34 cellular contexts compared by ENCODE assay signal in the genomic region with DNA sequence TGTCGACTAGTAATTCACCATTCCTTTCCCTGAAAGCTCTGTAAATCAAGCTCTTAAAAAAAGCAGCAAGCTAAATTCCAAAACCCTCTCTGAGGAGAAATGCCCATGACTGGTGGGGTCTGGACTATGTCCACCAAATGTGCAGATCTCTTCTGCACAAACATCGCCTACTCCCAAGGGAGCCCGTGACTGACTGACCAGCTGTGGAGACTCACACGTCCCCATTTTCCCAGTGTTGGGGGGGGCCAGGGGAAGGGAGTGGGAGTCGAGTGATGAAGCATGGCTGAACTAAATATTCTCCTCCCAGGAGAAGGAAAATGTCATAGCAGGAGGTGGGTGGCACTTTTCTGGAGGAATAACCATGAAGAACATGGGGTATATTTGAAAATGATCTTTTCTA.
DNase-seq lines count a peak whose midpoint lies in the region; ATAC-seq and TF ChIP-seq lines count a peak whose summit lies in the region.
"Had no signal": no experiment of that assay in that cellular context is flagged by ENCODE, and none has a peak within 500 bp of the region (broad histone marks: within the 10 kb centered on the region; RNA-seq: fewer than 3 reads in every experiment).

No MANE protein-coding gene starts in this region.

- H3K9me3 Mint-ChIP-seq in naive thymus-derived CD4-positive, alpha-beta T cell: peaks cover 0 to 4% (median 0%) of the 10 kb centered on the region in 11 donors
- H3K9me3 Mint-ChIP-seq: activated naive CD4-positive, alpha-beta T cell treated with anti-CD3 and anti-CD28 coated beads, Interleukin-2, amount 10 ng/mL, durations not matched to agents 7 days and 5 days; brain; naive thymus-derived CD8-positive, alpha-beta T cell had no signal

- no peak overlapping the region for H2AFZ ChIP-seq in GM23248

- TF ChIP-seq EP300 in sigmoid colon (IDR thresholded peaks at IDR 0.05): peak; percentile 11 to 91 (median 60)

- H3K27me3 ChIP-seq in SJCRH30 (no peaks in the 10 kb centered on the region), heart left ventricle (peaks cover 0 to 10% (median 0%) of the 10 kb centered on the region in 9 donors), sigmoid colon (no peaks in the 10 kb centered on the region), H7 (ENCODE audit: control insufficient read depth, insufficient read depth, low read length) (no peaks in the 10 kb centered on the region), GM23248 (replicated peaks; ENCODE audit: insufficient read depth) (0 out of 2 replicates have a peak, but pooled peaks cover 5% of the 10 kb centered on the region)
- H3K27me3 ChIP-seq in naive thymus-derived CD4-positive, alpha-beta T cell (ENCODE audit: control insufficient read depth in 2 of 2, insufficient read depth in 2 of 2, low read length in 2 of 2): peaks cover 0 to 2% of the 10 kb centered on the region in 2 donors
- H3K27me3 ChIP-seq: gastrocnemius medialis, ovary, upper lobe of right lung had no signal

- H4K20me1 ChIP-seq in GM23248 (ENCODE audit: insufficient read depth): no peaks in the 10 kb centered on the region

- H3K36me3 ChIP-seq in SJCRH30: no peaks in the 10 kb centered on the region
- no peaks in the 10 kb centered on the region for H3K36me3 ChIP-seq in heart left ventricle
- no peaks in the 10 kb centered on the region for H3K36me3 ChIP-seq in sigmoid colon
- no peaks in the 10 kb centered on the region for H3K36me3 ChIP-seq in naive thymus-derived CD4-positive, alpha-beta T cell (ENCODE audit: control insufficient read depth in 2 of 3, insufficient read depth in 3 of 3, low read length in 3 of 3)
- no peaks in the 10 kb centered on the region for H3K36me3 ChIP-seq in H7 (replicated peaks; ENCODE audit: control insufficient read depth, insufficient read depth, low read length)
- no peaks in the 10 kb centered on the region for H3K36me3 ChIP-seq in GM23248 (ENCODE audit: low read depth)
- H3K36me3 ChIP-seq: adrenal gland, esophagus squamous epithelium, gastrocnemius medialis, ovary, upper lobe of right lung had no signal

- no peak overlapping the region for H3K9ac ChIP-seq in GM23248

- no peaks in the 10 kb centered on the region for H3K9me3 ChIP-seq in SJCRH30 (replicated peaks)
- no peaks in the 10 kb centered on the region for H3K9me3 ChIP-seq in heart left ventricle
- H3K9me3 ChIP-seq in sigmoid colon: no peaks in the 10 kb centered on the region
- no peaks in the 10 kb centered on the region for H3K9me3 ChIP-seq in naive thymus-derived CD4-positive, alpha-beta T cell (ENCODE audit: control insufficient read depth in 2 of 3, low read length in 3 of 3)
- H3K9me3 ChIP-seq in GM23248 (ENCODE audit: low read depth): no peaks in the 10 kb centered on the region
- H3K9me3 ChIP-seq: adrenal gland, esophagus squamous epithelium, gastrocnemius medialis, ovary, upper lobe of right lung had no signal

- no peak overlapping the region for H3K27ac Mint-ChIP-seq in naive thymus-derived CD4-positive, alpha-beta T cell
- H3K27ac Mint-ChIP-seq: activated CD4-positive, alpha-beta T cell treated with anti-CD3 and anti-CD28 coated beads for 36 hours; activated CD8-positive, alpha-beta T cell treated with anti-CD3 and anti-CD28 coated beads, Interleukin-2, amount 10 ng/mL, durations not matched to agents 7 days and 5 days; activated naive CD4-positive, alpha-beta T cell treated with anti-CD3 and anti-CD28 coated beads, Interleukin-2, amount 10 ng/mL, durations not matched to agents 7 days and 5 days had no signal

- no peaks in the 10 kb centered on the region for H3K79me2 ChIP-seq in GM23248 (ENCODE audit: insufficient read depth)

- POLR2A ChIA-PET in naive thymus-derived CD4-positive, alpha-beta T cell (lab: Charles Lee): no interaction called here

- H3K4me3 ChIP-seq in SJCRH30 (no peak overlapping the region), heart left ventricle (no peak overlapping the region), sigmoid colon (no peak overlapping the region), H7 (ENCODE audit: insufficient read depth, low read depth, low read length) (no peak overlapping the region), GM23248 (no peak overlapping the region)
- H3K4me3 ChIP-seq in naive thymus-derived CD4-positive, alpha-beta T cell (ENCODE audit: low read length): no peak overlapping the region
- H3K4me3 ChIP-seq: adrenal gland, esophagus squamous epithelium, gastrocnemius medialis, ovary, upper lobe of right lung had no signal

- H3F3A ChIP-seq in GM23248 (ENCODE audit: insufficient read depth): no peaks in the 10 kb centered on the region

- no peaks in the 10 kb centered on the region for H3K36me3 Mint-ChIP-seq in naive thymus-derived CD4-positive, alpha-beta T cell
- H3K36me3 Mint-ChIP-seq: activated naive CD4-positive, alpha-beta T cell treated with anti-CD3 and anti-CD28 coated beads, Interleukin-2, amount 10 ng/mL, durations not matched to agents 7 days and 5 days; brain; CD14-positive monocyte; naive thymus-derived CD8-positive, alpha-beta T cell had no signal

- H3K9me2 ChIP-seq in GM23248 (ENCODE audit: insufficient read depth): no peaks in the 10 kb centered on the region

- intact Hi-C loops in heart left ventricle (cut with DNase I): no loop called here
- intact Hi-C loops in sigmoid colon (cut with DNase I): loop anchor here (5.0 kb wide), 1 partner anchor 44 kb away; no protein-coding TSS in a partner anchor
- intact Hi-C loops in naive thymus-derived CD4-positive, alpha-beta T cell (cut with micrococcal nuclease): no loop called here

- no peak overlapping the region for H3K4me3 Mint-ChIP-seq in naive thymus-derived CD4-positive, alpha-beta T cell
- H3K4me3 Mint-ChIP-seq: activated CD4-positive, alpha-beta T cell treated with anti-CD3 and anti-CD28 coated beads for 36 hours; activated CD8-positive, alpha-beta T cell treated with anti-CD3 and anti-CD28 coated beads, Interleukin-2, amount 10 ng/mL, durations not matched to agents 7 days and 5 days; activated naive CD4-positive, alpha-beta T cell treated with anti-CD3 and anti-CD28 coated beads, Interleukin-2, amount 10 ng/mL, durations not matched to agents 7 days and 5 days; brain; CD14-positive monocyte; naive thymus-derived CD8-positive, alpha-beta T cell had no signal

- H3K4me1 Mint-ChIP-seq in naive thymus-derived CD4-positive, alpha-beta T cell: no peaks in the 10 kb centered on the region
- H3K4me1 Mint-ChIP-seq: activated CD4-positive, alpha-beta T cell treated with anti-CD3 and anti-CD28 coated beads for 36 hours; activated naive CD4-positive, alpha-beta T cell treated with anti-CD3 and anti-CD28 coated beads, Interleukin-2, amount 10 ng/mL, durations not matched to agents 7 days and 5 days; CD14-positive monocyte; naive thymus-derived CD8-positive, alpha-beta T cell had no signal

- no peak overlapping the region for H3K4me2 ChIP-seq in GM23248 (ENCODE audit: unreplicated experiment)

- TF ChIP-seq CTCF in heart left ventricle (IDR thresholded peaks at IDR 0.05) (no peak), sigmoid colon (IDR thresholded peaks at IDR 0.05) (no peak)

- H3K27ac ChIP-seq in SJCRH30 (no peak overlapping the region), heart left ventricle (peak overlapping the region in 1 of 12 donors; percentile 63), sigmoid colon (peak overlapping the region in 3 of 4 donors; percentile 71 to 84 (median 84)), GM23248 (no peak overlapping the region)
- H3K27ac ChIP-seq in naive thymus-derived CD4-positive, alpha-beta T cell (ENCODE audit: low read depth, low read length): no peak overlapping the region
- H3K27ac ChIP-seq: adrenal gland, esophagus squamous epithelium, gastrocnemius medialis, ovary, upper lobe of right lung, VCaP had no signal

- peaks cover 14 to 39% (median 27%) of the 10 kb centered on the region in 5 donors for H3K27me3 Mint-ChIP-seq in naive thymus-derived CD4-positive, alpha-beta T cell
- H3K27me3 Mint-ChIP-seq: brain had no signal

- in situ Hi-C loops in GM23248 (cut with MboI): no loop called here

- WGBS in heart left ventricle, 4 donors: 49 to 60% (median 57%) methylated on average over 5 of the region's 5 CpGs
- WGBS in sigmoid colon, 2 donors: 74 to 79% methylated on average over 5 of the region's 5 CpGs
- 79% methylated on average over 5 of the region's 5 CpGs for WGBS in GM23248 (ENCODE audit: low coverage in 1 of 2, low lambda C conversion rate in 2 of 2, missing lambda C conversion rate in 2 of 2), 2 experiments

- H3K4me1 ChIP-seq in SJCRH30 (no peaks in the 10 kb centered on the region; the same call in 1 of the 2 replicates), heart left ventricle (peaks cover 0 to 7% (median 0%) of the 10 kb centered on the region in 12 donors), sigmoid colon (peaks cover 0 to 76% (median 54%) of the 10 kb centered on the region in 4 donors), GM23248 (ENCODE audit: insufficient read depth) (no peaks in the 10 kb centered on the region)
- no peaks in the 10 kb centered on the region for H3K4me1 ChIP-seq in naive thymus-derived CD4-positive, alpha-beta T cell (ENCODE audit: control insufficient read depth in 2 of 2, insufficient read depth in 2 of 2, low read length in 2 of 2)
- H3K4me1 ChIP-seq: adrenal gland, esophagus squamous epithelium, upper lobe of right lung had no signal

- no peak for TF ChIP-seq POLR2A in heart left ventricle (IDR thresholded peaks at IDR 0.05)
- TF ChIP-seq POLR2A in sigmoid colon (IDR thresholded peaks at IDR 0.05): no peak

- peak in 2 of 4 donors; percentile 32 to 45 for ATAC-seq in heart left ventricle
- ATAC-seq in naive thymus-derived CD4-positive, alpha-beta T cell: no peak
- ATAC-seq: activated CD4-positive, alpha-beta T cell treated with anti-CD3 and anti-CD28 coated beads for 36 hours; activated CD8-positive, alpha-beta T cell treated with anti-CD3 and anti-CD28 coated beads, Interleukin-2, amount 10 ng/mL, durations not matched to agents 7 days and 5 days; HCT116; left lobe of liver; naive thymus-derived CD8-positive, alpha-beta T cell; right cardiac atrium had no signal

- CTCF ChIA-PET in naive thymus-derived CD4-positive, alpha-beta T cell (lab: Charles Lee): no interaction called here

- DNase-seq in SJCRH30: peak; percentile 57
- peak; percentile 34 to 73 (median 57) for DNase-seq in heart left ventricle
- peak; percentile 39 for DNase-seq in middle frontal gyrus (ENCODE audit: extremely low spot score, low spot score)
- DNase-seq in sigmoid colon: peak; percentile 84
- no peak for DNase-seq in KG1 (lab: John Stamatoyannopoulos, UW)
- DNase-seq in naive thymus-derived CD4-positive, alpha-beta T cell: no peak
- DNase-seq in H7: no peak
- DNase-seq in GM23248: no peak
- DNase-seq: activated CD4-positive, alpha-beta T cell treated with anti-CD3 and anti-CD28 coated beads for 36 hours; activated CD8-positive, alpha-beta T cell treated with anti-CD3 and anti-CD28 coated beads, Interleukin-2, amount 10 ng/mL, durations not matched to agents 7 days and 5 days; activated naive CD4-positive, alpha-beta T cell treated with anti-CD3 and anti-CD28 coated beads, Interleukin-2, amount 10 ng/mL, durations not matched to agents 7 days and 5 days; adrenal gland; Calu3; DND-41; esophagus squamous epithelium; hippocampal formation; Kasumi-1; MV-4-11; naive thymus-derived CD8-positive, alpha-beta T cell; NCI-H1436; NCI-H2081; NCI-H524 treated with DMSO at 0.1 percent for 48 hours; NK-92 treated with Interleukin-12 subunit alpha and Interleukin-12 subunit beta, amount 100 ng/mL, for 24 hours; ovary; SHP77 treated with DMSO at 0.1 percent for 48 hours; stimulated activated CD4-positive, alpha-beta T cell treated with anti-CD3 and anti-CD28 coated beads, Interleukin-4, amount 100 ng/mL, for 24 hours; upper lobe of right lung had no signal

Comparison
In these comparisons a context has a peak if more than half of its experiments do, and no peak if none do; other contexts are left out.
1. DNase-seq: peak in SJCRH30 (2 of 2), heart left ventricle (5 of 5), middle frontal gyrus (single experiment) and sigmoid colon (single experiment); none in KG1 (single experiment), naive thymus-derived CD4-positive, alpha-beta T cell (0 of 9), H7 (single experiment) and GM23248 (single experiment).
2. H3K27ac ChIP-seq: peak in sigmoid colon (3 of 4); none in SJCRH30 (single experiment), naive thymus-derived CD4-positive, alpha-beta T cell (single experiment) and GM23248 (single experiment).